In the genomic region with DNA sequence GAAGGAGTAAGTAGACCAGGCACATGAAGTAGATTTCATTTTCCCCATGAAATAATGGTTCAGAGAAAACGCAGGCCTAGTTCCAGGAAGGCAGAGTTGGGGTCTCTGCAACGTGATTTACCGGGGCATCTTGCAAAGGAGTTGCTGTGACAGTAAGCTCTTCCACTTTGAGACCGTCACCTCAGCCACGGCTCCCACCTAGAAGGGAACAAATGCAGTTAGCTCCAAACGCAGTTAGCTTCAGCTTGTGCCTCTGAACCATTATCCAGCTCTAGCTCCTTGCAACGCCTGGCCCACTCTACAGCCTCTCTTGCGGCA, we compare ENCODE assay signal across 8 cellular contexts. TPM values are rescaled to one million over a fixed set of nuclear protein-coding genes. Genes with fewer than 3 reads are reported as not detected.
A peak's percentile ranks its signal among the peaks of the same experiment; 100 is the strongest.
DNase-seq lines count a peak whose midpoint lies in the region; ATAC-seq and TF ChIP-seq lines count a peak whose summit lies in the region.

No MANE protein-coding gene starts in this region.

- H3K36me3 Mint-ChIP-seq in naive thymus-derived CD4-positive, alpha-beta T cell = peaks cover 5 to 39% (median 30%) of the 10 kb centered on the region in 5 donors

- peak; percentile 44 for ATAC-seq in naive thymus-derived CD4-positive, alpha-beta T cell

- peak overlapping the region; percentile 97 to 99 (median 98) for H3K27ac Mint-ChIP-seq in naive thymus-derived CD4-positive, alpha-beta T cell

- H3K4me3 Mint-ChIP-seq in naive thymus-derived CD4-positive, alpha-beta T cell = peak overlapping the region; percentile 94 to 100 (median 97)

- POLR2A ChIA-PET in AG04449 (lab: Yijun Ruan, JAX) = interaction anchor here (0.8 to 2.9 kb wide), 3 partner anchors 13 to 15 kb away, joined by 3 to 19 read pairs (median 4); partner anchors contain the start of gene CCM2
- POLR2A ChIA-PET in naive thymus-derived CD4-positive, alpha-beta T cell (lab: Charles Lee) = interaction anchor here (0.6 to 19.9 kb wide), 9 partner anchors 9 to 125 kb away, joined by 3 to 309 read pairs (median 4); partner anchors contain the start of gene CCM2

- intact Hi-C loops in naive thymus-derived CD4-positive, alpha-beta T cell (cut with micrococcal nuclease) = loop anchor here (1.0 to 2.0 kb wide), 8 partner anchors 8 to 495 kb away; partner anchors contain the start of genes NUDCD3 (in 1 of the 2), PPIA (in 1 of the 2) and TBRG4 (in 1 of the 2)

- H3K27ac ChIP-seq in coronary artery = peak overlapping the region; percentile 89 to 92
- peak overlapping the region; percentile 97 for H3K27ac ChIP-seq in naive thymus-derived CD4-positive, alpha-beta T cell (ENCODE audit: low read depth, low read length)

- H3K4me1 Mint-ChIP-seq in naive thymus-derived CD4-positive, alpha-beta T cell = peaks cover 29 to 71% (median 62%) of the 10 kb centered on the region in 7 donors

- H3K9me3 Mint-ChIP-seq in naive thymus-derived CD4-positive, alpha-beta T cell = no peaks in the 10 kb centered on the region

- CTCF ChIA-PET in AG04449 (lab: Yijun Ruan, JAX) = interaction anchor here (1.0 to 1.8 kb wide), 4 partner anchors 12 to 154 kb away, joined by 3 to 6 read pairs (median 4); partner anchors contain the start of gene CCM2
- CTCF ChIA-PET in naive thymus-derived CD4-positive, alpha-beta T cell (lab: Charles Lee) = interaction anchor here (0.8 to 1.6 kb wide), 5 partner anchors 12 to 17 kb away, joined by 3 to 7 read pairs (median 4); no protein-coding TSS in a partner anchor

- H3K4me3 ChIP-seq in AG04449 (ENCODE audit: low read depth, low read length) (peak overlapping the region; percentile 88), coronary artery (peak overlapping the region; percentile 71)
- peak overlapping the region; percentile 84 for H3K4me3 ChIP-seq in Jurkat, Clone E6-1 (ENCODE audit: low read length)
- H3K4me3 ChIP-seq in naive thymus-derived CD4-positive, alpha-beta T cell (ENCODE audit: low read length) = peak overlapping the region; percentile 92

- peaks cover 15 to 32% (median 24%) of the 10 kb centered on the region in 3 experiments for H3K36me3 ChIP-seq in naive thymus-derived CD4-positive, alpha-beta T cell (ENCODE audit: control insufficient read depth in 2 of 3, insufficient read depth in 3 of 3, low read length in 3 of 3)

- no peaks in the 10 kb centered on the region for H3K9me3 ChIP-seq in naive thymus-derived CD4-positive, alpha-beta T cell (ENCODE audit: control insufficient read depth in 2 of 3, low read length in 3 of 3)

- no peaks in the 10 kb centered on the region for H3K27me3 ChIP-seq in naive thymus-derived CD4-positive, alpha-beta T cell (ENCODE audit: control insufficient read depth in 2 of 2, insufficient read depth in 2 of 2, low read length in 2 of 2)

- TF ChIP-seq CTCF in AG04449 (IDR thresholded peaks at IDR 0.05; ENCODE audit: insufficient read depth, low read length, missing control alignments) (no peak), coronary artery (IDR thresholded peaks at IDR 0.05) (no peak)

- no peaks in the 10 kb centered on the region for H3K27me3 Mint-ChIP-seq in naive thymus-derived CD4-positive, alpha-beta T cell

- peaks cover 29 to 39% of the 10 kb centered on the region in 2 donors for H3K4me1 ChIP-seq in naive thymus-derived CD4-positive, alpha-beta T cell (ENCODE audit: control insufficient read depth in 2 of 2, insufficient read depth in 2 of 2, low read length in 2 of 2)

- no peak for DNase-seq in AG04449 (ENCODE audit: low read depth, low spot score)
- DNase-seq in Jurkat, Clone E6-1 (ENCODE audit: low read depth, low spot score) = no peak
- DNase-seq in coronary artery (ENCODE audit: low spot score) = no peak
- DNase-seq in naive thymus-derived CD4-positive, alpha-beta T cell = no peak
- no peak for DNase-seq in effector CD4-positive, alpha-beta T cell
- no peak for DNase-seq in D341Med (ENCODE audit: low spot score)
- no peak for DNase-seq in DMS53 (lab: John Stamatoyannopoulos, UW)
- DNase-seq in NAMALWA (ENCODE audit: low spot score) = no peak

RNA-seq across cellular contexts. Expression of gene MYO1G, which starts 7.0 kb away (rescaled TPM):
- 172 TPM for polyA plus RNA-seq in Jurkat, Clone E6-1 (2012; ENCODE audit: insufficient read depth, insufficient read length)
- 100 to 1,000 TPM in 3 of 5 experiments, 10 to 100 TPM in 2; 29.2 to 385 (median 107) TPM for total RNA-seq in naive thymus-derived CD4-positive, alpha-beta T cell
- 10 to 100 TPM; 51.1 to 76.0 TPM for polyA plus RNA-seq in naive thymus-derived CD4-positive, alpha-beta T cell

RNA-seq across cellular contexts. Expression of gene CCM2, which starts 14.1 kb away (rescaled TPM):
- polyA plus RNA-seq in Jurkat, Clone E6-1 (2012; ENCODE audit: insufficient read depth, insufficient read length) = 101 TPM
- 100 to 1,000 TPM in 3 of 5 experiments, 10 to 100 TPM in 2; 80.4 to 200 (median 119) TPM for total RNA-seq in naive thymus-derived CD4-positive, alpha-beta T cell
- polyA plus RNA-seq in naive thymus-derived CD4-positive, alpha-beta T cell = 100 to 1,000 TPM in 1 of 2 donors, 10 to 100 TPM in 1; 75.9 to 123 TPM
